ENCODE assay signal across 9 cellular contexts in genomic region chr13:80235131-80235530, GRCh38.
DNase-seq lines count a peak whose midpoint lies in the region; ATAC-seq and TF ChIP-seq lines count a peak whose summit lies in the region.
"Had no signal": no experiment of that assay in that cellular context is flagged by ENCODE, and none has a peak within 500 bp of the region (broad histone marks: within the 10 kb centered on the region; RNA-seq: fewer than 3 reads in every experiment).

No MANE protein-coding gene starts in this region.

- ATAC-seq in GM18867 (IDR thresholded peaks at IDR 0.05; ENCODE audit: unreplicated experiment): peak; percentile 72
- ATAC-seq in HG02938 (IDR thresholded peaks at IDR 0.05; ENCODE audit: unreplicated experiment): peak; percentile 84
- 0 out of 2 replicates have a peak, but pooled peaks have one; percentile 30 for ATAC-seq in Panc1
- ATAC-seq in HG02763 (IDR thresholded peaks at IDR 0.05; ENCODE audit: unreplicated experiment): no peak
- ATAC-seq: naive thymus-derived CD8-positive, alpha-beta T cell had no signal

- no peak for DNase-seq in Panc1 (ENCODE audit: low read depth, low spot score)
- DNase-seq in mesothelial cell of epicardium (ENCODE audit: low spot score in 2 of 2, unreplicated experiment in 2 of 2): no peak
- DNase-seq in activated CD4-positive, alpha-beta memory T cell treated with anti-CD3 and anti-CD28 coated beads for 36 hours: no peak
- no peak for DNase-seq in activated CD4-positive, alpha-beta T cell treated with anti-CD3 and anti-CD28 coated beads for 1 hour
- no peak for DNase-seq in prostate gland (ENCODE audit: low spot score)
- DNase-seq: naive thymus-derived CD8-positive, alpha-beta T cell had no signal

- CTCF ChIA-PET in Panc1 (lab: Charles Lee): interaction anchor here (0.6 kb wide), 1 partner anchor 70 kb away, joined by 4 read pairs; no protein-coding TSS in a partner anchor
- CTCF ChIA-PET in activated CD4-positive, alpha-beta memory T cell treated with anti-CD3 and anti-CD28 coated beads for 36 hours (lab: Charles Lee): no interaction called here

- WGBS in prostate gland: 25% methylated on average over 5 of the region's 5 CpGs

- H3K36me3 ChIP-seq in Panc1 (ENCODE audit: control insufficient read depth, insufficient read depth, low read length) (no peaks in the 10 kb centered on the region), prostate gland (no peaks in the 10 kb centered on the region)

- intact Hi-C loops in Panc1 (cut with micrococcal nuclease; ENCODE audit: unreplicated experiment): no loop called here
- intact Hi-C loops in activated CD4-positive, alpha-beta memory T cell treated with anti-CD3 and anti-CD28 coated beads for 36 hours (cut with micrococcal nuclease): no loop called here
- intact Hi-C loops in prostate gland (cut with DNase I): no loop called here

- H3K9me3 ChIP-seq in Panc1 (ENCODE audit: control insufficient read depth, insufficient read depth, low read depth, low read length): no peaks in the 10 kb centered on the region
- no peaks in the 10 kb centered on the region for H3K9me3 ChIP-seq in prostate gland

- BruUV-seq in Panc1 (replicated peaks; lab: Mats Ljungman, UMichigan): no TSS peak

- peaks cover 8% of the 10 kb centered on the region for H3K9me3 Mint-ChIP-seq in mesothelial cell of epicardium
- no peaks in the 10 kb centered on the region for H3K9me3 Mint-ChIP-seq in activated CD4-positive, alpha-beta memory T cell treated with anti-CD3 and anti-CD28 coated beads for 36 hours

- TF ChIP-seq POLR2A in prostate gland (IDR thresholded peaks at IDR 0.05): no peak

- POLR2A ChIA-PET in Panc1 (lab: Charles Lee): no interaction called here
- POLR2A ChIA-PET in activated CD4-positive, alpha-beta memory T cell treated with anti-CD3 and anti-CD28 coated beads for 36 hours (lab: Charles Lee): no interaction called here

- peaks cover 7% of the 10 kb centered on the region for H3K4me1 ChIP-seq in Panc1 (ENCODE audit: control insufficient read depth, insufficient read depth, low read length)
- H3K4me1 ChIP-seq in prostate gland (replicated peaks): no peaks in the 10 kb centered on the region

- H3K4me3 Mint-ChIP-seq in mesothelial cell of epicardium: no peak overlapping the region
- H3K4me3 Mint-ChIP-seq in activated CD4-positive, alpha-beta memory T cell treated with anti-CD3 and anti-CD28 coated beads for 36 hours: no peak overlapping the region
- H3K4me3 Mint-ChIP-seq: naive thymus-derived CD8-positive, alpha-beta T cell had no signal

- TF ChIP-seq CTCF in Panc1 (IDR thresholded peaks at IDR 0.05) (no peak), mesothelial cell of epicardium (IDR thresholded peaks at IDR 0.05; ENCODE audit: unreplicated experiment) (no peak), prostate gland (IDR thresholded peaks at IDR 0.05) (no peak)

- H3K4me3 ChIP-seq in Panc1 (ENCODE audit: low read depth in 2 of 2, low read length in 2 of 2) (peak overlapping the region in 1 of 2 experiments; percentile 20; a peak in 1 of 4 replicates), prostate gland (no peak overlapping the region)

- H3K27ac Mint-ChIP-seq in mesothelial cell of epicardium: peak overlapping the region; percentile 44
- H3K27ac Mint-ChIP-seq in activated CD4-positive, alpha-beta memory T cell treated with anti-CD3 and anti-CD28 coated beads for 36 hours: no peak overlapping the region
- H3K27ac Mint-ChIP-seq: naive thymus-derived CD8-positive, alpha-beta T cell had no signal

- peaks cover 25% of the 10 kb centered on the region for H3K4me1 Mint-ChIP-seq in mesothelial cell of epicardium
- H3K4me1 Mint-ChIP-seq in activated CD4-positive, alpha-beta memory T cell treated with anti-CD3 and anti-CD28 coated beads for 36 hours (ENCODE audit: low read depth): no peaks in the 10 kb centered on the region
- H3K4me1 Mint-ChIP-seq: naive thymus-derived CD8-positive, alpha-beta T cell had no signal

- in situ Hi-C loops in Panc1 (cut with HindIII; ENCODE audit: low pct_unique_long_range_greater_than_20kb, low sequenced_read_pairs): no loop called here

- H3K27me3 ChIP-seq in Panc1 (ENCODE audit: control insufficient read depth, insufficient read depth, low read length) (no peaks in the 10 kb centered on the region), prostate gland (replicated peaks; ENCODE audit: insufficient read depth) (no peaks in the 10 kb centered on the region)

- H3K36me3 Mint-ChIP-seq in mesothelial cell of epicardium: peaks cover 2% of the 10 kb centered on the region
- H3K36me3 Mint-ChIP-seq in activated CD4-positive, alpha-beta memory T cell treated with anti-CD3 and anti-CD28 coated beads for 36 hours: no peaks in the 10 kb centered on the region
- H3K36me3 Mint-ChIP-seq: naive thymus-derived CD8-positive, alpha-beta T cell had no signal

- H3K27me3 Mint-ChIP-seq in mesothelial cell of epicardium (ENCODE audit: low read depth): no peaks in the 10 kb centered on the region
- H3K27me3 Mint-ChIP-seq in activated CD4-positive, alpha-beta memory T cell treated with anti-CD3 and anti-CD28 coated beads for 36 hours: no peaks in the 10 kb centered on the region

- H3K27ac ChIP-seq in Panc1 (ENCODE audit: low read length) (peak overlapping the region; percentile 57; the same call in 1 of the 2 replicates), prostate gland (no peak overlapping the region)
